In genomic region chr9:96138616-96139015, GRCh38 we compare ENCODE assay signal across 24 cellular contexts.
A peak's percentile ranks its signal among the peaks of the same experiment; 100 is the strongest.
DNase-seq lines count a peak whose midpoint lies in the region; ATAC-seq and TF ChIP-seq lines count a peak whose summit lies in the region.
"Had no signal": no experiment of that assay in that cellular context is flagged by ENCODE, and none has a peak within 500 bp of the region (broad histone marks: within the 10 kb centered on the region; RNA-seq: fewer than 3 reads in every experiment).

No MANE protein-coding gene starts in this region.

- no peak overlapping the region for H3K27ac ChIP-seq in left ventricle myocardium inferior (replicated peaks)
- peak overlapping the region; percentile 57 for H3K27ac ChIP-seq in duodenal mucosa (ENCODE audit: low read depth, low read length)
- H3K27ac ChIP-seq in muscle layer of colon (ENCODE audit: low read depth, low read length), result peak overlapping the region; percentile 84
- peak overlapping the region; percentile 78 to 84 (median 82) for H3K27ac ChIP-seq in transverse colon
- H3K27ac ChIP-seq: ascending aorta had no signal

- peak; percentile 47 for ATAC-seq in Right ventricle myocardium inferior
- ATAC-seq in GM18505 (IDR thresholded peaks at IDR 0.05; ENCODE audit: unreplicated experiment), result no peak
- ATAC-seq: activated T-cell treated with anti-CD3 and anti-CD28 coated beads, Interleukin-2, amount 50 U/mL, for 4 hours; effector memory CD8-positive, alpha-beta T cell had no signal

- H3K27me3 Mint-ChIP-seq in Calu3 (ENCODE audit: unreplicated experiment), result no peaks in the 10 kb centered on the region

- intact Hi-C loops in Right ventricle myocardium inferior (cut with DNase I) (no loop called here), left ventricle myocardium inferior (cut with micrococcal nuclease) (no loop called here), transverse colon (cut with DNase I; ENCODE audit: low total_unique reads) (no loop called here), Calu3 (cut with micrococcal nuclease; ENCODE audit: unreplicated experiment) (no loop called here)

- H3K27me3 ChIP-seq in left ventricle myocardium inferior (ENCODE audit: low read depth) (peaks cover 44% of the 10 kb centered on the region), duodenal mucosa (ENCODE audit: control insufficient read depth in 1 of 2, insufficient read depth in 2 of 2, low read length in 2 of 2) (no peaks in the 10 kb centered on the region), muscle layer of colon (ENCODE audit: control insufficient read depth in 1 of 2, insufficient read depth in 2 of 2, low read length in 2 of 2) (no peaks in the 10 kb centered on the region), transverse colon (no peaks in the 10 kb centered on the region)
- H3K27me3 ChIP-seq: ascending aorta had no signal

- TF ChIP-seq EP300 in transverse colon (IDR thresholded peaks at IDR 0.05; ENCODE audit: low read depth), result no peak

- no peaks in the 10 kb centered on the region for H3K36me3 ChIP-seq in left ventricle myocardium inferior
- no peaks in the 10 kb centered on the region for H3K36me3 ChIP-seq in duodenal mucosa (ENCODE audit: control insufficient read depth in 1 of 2, insufficient read depth in 2 of 2, low read length in 2 of 2)
- H3K36me3 ChIP-seq in muscle layer of colon (ENCODE audit: insufficient read depth, low read length), result no peaks in the 10 kb centered on the region
- H3K36me3 ChIP-seq in transverse colon, result no peaks in the 10 kb centered on the region
- H3K36me3 ChIP-seq: ascending aorta, thoracic aorta had no signal

- no peak for TF ChIP-seq CTCF in left ventricle myocardium inferior (IDR thresholded peaks at IDR 0.05; ENCODE audit: borderline replicate concordance)
- TF ChIP-seq CTCF in transverse colon (IDR thresholded peaks at IDR 0.05), result no peak
- TF ChIP-seq CTCF in Calu3 (IDR thresholded peaks at IDR 0.05; ENCODE audit: unreplicated experiment), result no peak

- peaks cover 7% of the 10 kb centered on the region for H3K9me3 ChIP-seq in left ventricle myocardium inferior (replicated peaks)
- H3K9me3 ChIP-seq in duodenal mucosa (ENCODE audit: control insufficient read depth in 1 of 2, low read length in 2 of 2), result no peaks in the 10 kb centered on the region
- H3K9me3 ChIP-seq in muscle layer of colon (ENCODE audit: low read length), result no peaks in the 10 kb centered on the region
- H3K9me3 ChIP-seq in transverse colon, result no peaks in the 10 kb centered on the region
- H3K9me3 ChIP-seq: ascending aorta, thoracic aorta had no signal

- H3K4me1 ChIP-seq in left ventricle myocardium inferior (no peaks in the 10 kb centered on the region), duodenal mucosa (ENCODE audit: control insufficient read depth in 1 of 2, insufficient read depth in 2 of 2, low read length in 2 of 2) (peaks cover 13 to 25% of the 10 kb centered on the region in 2 donors), muscle layer of colon (ENCODE audit: insufficient read depth, low read length) (peaks cover 54% of the 10 kb centered on the region), transverse colon (peaks cover 25 to 52% (median 28%) of the 10 kb centered on the region in 4 donors)

- no peak for TF ChIP-seq POLR2A in transverse colon (IDR thresholded peaks at IDR 0.05)
- TF ChIP-seq POLR2A in GM18505 (IDR thresholded peaks at IDR 0.05; ENCODE audit: borderline replicate concordance, extremely low read depth, insufficient read depth, insufficient read length), result no peak

- no peak overlapping the region for H3K4me3 ChIP-seq in left ventricle myocardium inferior
- H3K4me3 ChIP-seq in duodenal mucosa (ENCODE audit: low read depth in 1 of 2, low read length in 2 of 2), result no peak overlapping the region
- no peak overlapping the region for H3K4me3 ChIP-seq in muscle layer of colon (ENCODE audit: low read depth in 1 of 2, low read length in 2 of 2)
- no peak overlapping the region for H3K4me3 ChIP-seq in transverse colon
- H3K4me3 ChIP-seq: ascending aorta, GM12878, thoracic aorta had no signal

- no peaks in the 10 kb centered on the region for H3K4me1 Mint-ChIP-seq in Calu3 (ENCODE audit: low read depth, unreplicated experiment)

- no TSS peak for BruUV-seq in Calu3 (replicated peaks; lab: Mats Ljungman, UMichigan)

- in situ Hi-C loops in transverse colon (cut with MboI; ENCODE audit: low pct_ligation_motif_present in 1 of 4, low pct_unique_long_range_greater_than_20kb in 1 of 4, low sequenced_read_pairs in 3 of 4), result no loop called here

- no peak overlapping the region for H3K4me3 Mint-ChIP-seq in Calu3 (ENCODE audit: low read depth, unreplicated experiment)
- H3K4me3 Mint-ChIP-seq: activated T-cell treated with anti-CD3 and anti-CD28 coated beads, Interleukin-2, amount 50 U/mL, for 4 hours; effector memory CD8-positive, alpha-beta T cell; mesothelial cell of epicardium; T-helper 1 cell treated with Interleukin-12 subunit alpha and Interleukin-12 subunit beta and Interleukin-4 antibody, amounts not matched to agents 30 μg/mL and 1 μg/mL, for 36 hours had no signal

- no peaks in the 10 kb centered on the region for H3K9me3 Mint-ChIP-seq in Calu3 (ENCODE audit: low read depth, unreplicated experiment)
- H3K9me3 Mint-ChIP-seq: effector memory CD8-positive, alpha-beta T cell; mesothelial cell of epicardium; nephron had no signal

- CTCF ChIA-PET in Calu3 (lab: Charles Lee), result no interaction called here

- WGBS in transverse colon (ENCODE audit: low coverage in 1 of 2), 2 donors, result 89% methylated on average over 3 of the region's 3 CpGs; no CpG with 5 or more reads in 1 of the 2 donors

- H3K36me3 Mint-ChIP-seq in Calu3 (ENCODE audit: insufficient read depth, unreplicated experiment), result no peaks in the 10 kb centered on the region
- H3K36me3 Mint-ChIP-seq: mesothelial cell of epicardium had no signal

- H3K9ac ChIP-seq in duodenal mucosa (ENCODE audit: low read depth in 1 of 2, low read length in 2 of 2) (no peak overlapping the region), muscle layer of colon (ENCODE audit: low read length) (no peak overlapping the region)

- no peak for DNase-seq in Right ventricle myocardium inferior (ENCODE audit: missing footprints)
- DNase-seq in left ventricle myocardium inferior, result no peak
- DNase-seq in transverse colon, result no peak
- DNase-seq in NCI-H345 treated with DMSO at 0.1 percent for 48 hours (lab: John Stamatoyannopoulos, UW; ENCODE audit: unreplicated experiment), result no peak
- DNase-seq in Calu3, result no peak
- DNase-seq: 8988T; activated naive CD4-positive, alpha-beta T cell treated with anti-CD3 and anti-CD28 coated beads, Interleukin-2, amount 50 U/mL, for 16 hours; activated T-cell treated with anti-CD3 and anti-CD28 coated beads, Interleukin-2, amount 50 U/mL, for 4 hours; cerebellar nuclear complex; DND-41; effector memory CD8-positive, alpha-beta T cell; Karpas-422; NCI-H1694 treated with DMSO at 0.1 percent for 48 hours; NCI-H774; SHP77 treated with DMSO at 0.1 percent for 48 hours had no signal

- no peak overlapping the region for H3K27ac Mint-ChIP-seq in Calu3 (ENCODE audit: unreplicated experiment)
- H3K27ac Mint-ChIP-seq: effector memory CD8-positive, alpha-beta T cell; mesothelial cell of epicardium; T-helper 1 cell treated with Interleukin-12 subunit alpha and Interleukin-12 subunit beta and Interleukin-4 antibody, amounts not matched to agents 30 μg/mL and 1 μg/mL, for 36 hours had no signal
